1 cellular context compared by ENCODE assay signal in the genomic region with DNA sequence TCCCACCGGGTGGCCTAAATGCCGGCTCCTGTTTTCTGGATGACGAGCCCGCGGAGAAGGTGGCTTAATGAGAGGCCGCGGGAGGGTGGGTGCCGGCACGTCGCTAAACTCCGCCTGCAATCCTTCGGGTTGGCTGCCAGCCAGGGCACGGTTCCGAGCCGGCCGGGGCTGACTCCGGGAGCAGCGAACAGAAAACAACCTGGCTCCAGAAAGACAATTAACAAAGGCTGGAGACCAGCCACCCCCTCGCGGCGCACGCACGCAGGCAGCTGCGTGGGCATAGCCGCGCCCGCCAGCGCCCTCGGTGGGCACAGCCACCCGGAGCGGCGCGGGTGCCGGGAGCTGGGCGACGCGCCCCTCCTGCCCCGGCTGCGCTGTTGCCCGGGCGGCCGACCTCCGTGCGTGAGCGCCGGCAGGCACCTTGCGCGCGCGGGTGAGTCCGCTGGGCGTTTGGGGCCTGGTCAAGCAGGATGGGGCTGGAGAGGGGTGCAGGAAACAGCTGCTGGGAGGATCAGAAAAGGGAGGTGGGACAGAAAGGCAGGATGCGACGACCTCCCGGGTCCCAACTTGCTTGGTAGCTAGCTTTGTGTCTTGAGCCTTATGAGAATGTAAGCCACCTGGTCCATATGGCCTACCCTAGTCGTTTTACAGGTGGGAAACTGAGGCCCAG.
A peak's percentile ranks its signal among the peaks of the same experiment; 100 is the strongest.
TF ChIP-seq lines count a peak whose summit lies in the region.

A gene with protein sequence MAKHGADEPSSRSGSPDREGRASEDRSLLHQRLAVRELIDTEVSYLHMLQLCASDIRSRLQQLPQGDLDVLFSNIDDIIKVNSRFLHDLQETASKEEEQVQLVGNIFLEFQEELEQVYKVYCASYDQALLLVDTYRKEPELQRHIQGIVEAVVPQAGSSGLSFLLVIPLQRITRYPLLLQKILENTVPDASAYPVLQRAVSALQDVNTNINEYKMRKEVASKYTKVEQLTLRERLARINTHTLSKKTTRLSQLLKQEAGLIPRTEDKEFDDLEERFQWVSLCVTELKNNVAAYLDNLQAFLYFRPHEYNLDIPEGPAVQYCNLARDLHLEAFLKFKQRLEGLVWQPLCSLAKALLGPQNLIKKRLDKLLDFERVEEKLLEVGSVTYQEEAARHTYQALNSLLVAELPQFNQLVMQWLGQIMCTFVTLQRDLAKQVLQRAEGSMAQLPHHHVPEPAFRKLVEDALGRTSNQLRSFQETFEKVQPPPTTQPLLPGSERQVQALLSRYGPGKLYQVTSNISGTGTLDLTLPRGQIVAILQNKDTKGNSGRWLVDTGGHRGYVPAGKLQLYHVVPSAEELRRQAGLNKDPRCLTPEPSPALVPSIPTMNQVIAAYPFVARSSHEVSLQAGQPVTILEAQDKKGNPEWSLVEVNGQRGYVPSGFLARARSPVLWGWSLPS (plus strand): TSS at position 307 of the 670 bp plus-strand sequence. CDS start 16,272 bp downstream, outside the sequence.

TF ChIP-seq in SK-N-SH, 30 proteins besides CTCF, POLR2A, EP300 and RAD21 (continued from another document):
- TF ChIP-seq, protein P1, sequence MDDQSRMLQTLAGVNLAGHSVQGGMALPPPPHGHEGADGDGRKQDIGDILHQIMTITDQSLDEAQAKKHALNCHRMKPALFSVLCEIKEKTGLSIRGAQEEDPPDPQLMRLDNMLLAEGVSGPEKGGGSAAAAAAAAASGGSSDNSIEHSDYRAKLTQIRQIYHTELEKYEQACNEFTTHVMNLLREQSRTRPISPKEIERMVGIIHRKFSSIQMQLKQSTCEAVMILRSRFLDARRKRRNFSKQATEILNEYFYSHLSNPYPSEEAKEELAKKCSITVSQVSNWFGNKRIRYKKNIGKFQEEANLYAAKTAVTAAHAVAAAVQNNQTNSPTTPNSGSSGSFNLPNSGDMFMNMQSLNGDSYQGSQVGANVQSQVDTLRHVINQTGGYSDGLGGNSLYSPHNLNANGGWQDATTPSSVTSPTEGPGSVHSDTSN (IDR thresholded peaks at IDR 0.05): no peak
- TF ChIP-seq FOXJ3 (CRISPR knock-in tag; IDR thresholded peaks at IDR 0.05) (no peak), ELF1 (IDR thresholded peaks at IDR 0.05) (no peak), POLR2AphosphoS5 (IDR thresholded peaks at IDR 0.05; ENCODE audit: low read depth, low read length) (0 out of 2 replicates have a peak, but pooled peaks have one; percentile 26), MXI1 (IDR thresholded peaks at IDR 0.05; ENCODE audit: low read depth, low read length) (0 out of 2 replicates have a peak, but pooled peaks have one; percentile 19), FOXM1 (IDR thresholded peaks at IDR 0.05; ENCODE audit: low read depth) (no peak), GABPA (IDR thresholded peaks at IDR 0.05; ENCODE audit: low read depth) (no peak)
TF ChIP-seq in SK-N-SH: peak in this region for 5.
